38 cellular contexts compared by ENCODE assay signal in the genomic region with DNA sequence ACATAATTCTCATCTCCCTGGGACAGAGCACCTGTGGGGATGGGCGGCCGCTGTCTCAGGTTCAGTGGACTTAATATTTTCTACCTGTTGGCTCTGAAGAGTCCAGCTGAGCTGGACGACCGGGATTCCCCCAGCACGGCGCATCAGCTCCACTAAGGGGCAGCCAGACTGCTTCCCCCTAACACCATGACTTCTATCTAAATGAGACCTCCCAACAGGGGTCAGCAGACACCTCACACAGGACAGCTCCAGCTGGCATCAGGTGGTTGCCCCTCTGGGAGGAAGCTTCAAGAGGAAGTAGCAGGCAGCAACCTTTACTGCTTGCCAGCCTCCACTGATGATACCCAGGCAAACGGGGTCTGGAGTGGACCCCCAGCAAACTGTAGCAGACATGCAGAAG.
"Had no signal": no experiment of that assay in that cellular context is flagged by ENCODE, and none has a peak within 500 bp of the region (broad histone marks: within the 10 kb centered on the region; RNA-seq: fewer than 3 reads in every experiment).

No MANE protein-coding gene starts in this region.

- H3K27ac Mint-ChIP-seq: activated CD4-positive, alpha-beta memory T cell treated with anti-CD3 and anti-CD28 coated beads, Interleukin-2, amount 10 ng/mL, durations not matched to agents 7 days and 5 days; activated CD4-positive, alpha-beta T cell treated with anti-CD3 and anti-CD28 coated beads for 36 hours; activated CD4-positive, alpha-beta T cell treated with anti-CD3 and anti-CD28 coated beads, Interleukin-2, amount 10 ng/mL, durations not matched to agents 7 days and 5 days; activated CD8-positive, alpha-beta memory T cell treated with anti-CD3 and anti-CD28 coated beads, Interleukin-2, amount 10 ng/mL, durations not matched to agents 7 days and 5 days; activated CD8-positive, alpha-beta T cell treated with anti-CD3 and anti-CD28 coated beads, Interleukin-2, amount 10 ng/mL, durations not matched to agents 7 days and 5 days; activated naive CD4-positive, alpha-beta T cell treated with anti-CD3 and anti-CD28 coated beads, Interleukin-2, amount 10 ng/mL, durations not matched to agents 7 days and 5 days; activated naive CD4-positive, alpha-beta T cell treated with anti-CD3 and anti-CD28 coated beads, Interleukin-2, amount 50 U/mL, for 24 hours; activated naive CD8-positive, alpha-beta T cell; activated naive CD8-positive, alpha-beta T cell treated with anti-CD3 and anti-CD28 coated beads, Interleukin-2, amount 10 ng/mL, durations not matched to agents 7 days and 5 days; activated naive CD8-positive, alpha-beta T cell treated with anti-CD3 and anti-CD28 coated beads, Interleukin-2, amount 50 U/mL, for 24 hours; activated T-cell treated with anti-CD3 and anti-CD28 coated beads, Interleukin-2, amount 50 U/mL, for 24 hours; activated T-helper 2 cell treated with anti-CD3 and anti-CD28 coated beads, Interferon-gamma antibody, Interleukin-2, Interleukin-4, amounts not matched to agents 10 μg/mL and 5 μg/mL and 100 μg/mL, durations not matched to agents 14 hours and 24 hours and 36 hours; T-helper 1 cell treated with Interleukin-12 subunit alpha and Interleukin-12 subunit beta and Interleukin-4 antibody, amounts not matched to agents 30 μg/mL and 1 μg/mL, for 36 hours; T-helper 2 cell treated with Interferon-gamma antibody and Interleukin-4, amounts not matched to agents 5 μg/mL and 100 μg/mL, for 36 hours had no signal

- H3K4me1 Mint-ChIP-seq: activated CD4-positive, alpha-beta memory T cell treated with anti-CD3 and anti-CD28 coated beads, Interleukin-2, amount 10 ng/mL, durations not matched to agents 7 days and 5 days; activated CD4-positive, alpha-beta T cell treated with anti-CD3 and anti-CD28 coated beads for 36 hours; activated CD4-positive, alpha-beta T cell treated with anti-CD3 and anti-CD28 coated beads, Interleukin-2, amount 10 ng/mL, durations not matched to agents 7 days and 5 days; activated CD8-positive, alpha-beta memory T cell treated with anti-CD3 and anti-CD28 coated beads, Interleukin-2, amount 10 ng/mL, durations not matched to agents 7 days and 5 days; activated naive CD4-positive, alpha-beta T cell treated with anti-CD3 and anti-CD28 coated beads, Interleukin-2, amount 10 ng/mL, durations not matched to agents 7 days and 5 days; activated naive CD4-positive, alpha-beta T cell treated with anti-CD3 and anti-CD28 coated beads, Interleukin-2, amount 50 U/mL, for 24 hours; activated naive CD8-positive, alpha-beta T cell treated with anti-CD3 and anti-CD28 coated beads, Interleukin-2, amount 10 ng/mL, durations not matched to agents 7 days and 5 days; activated naive CD8-positive, alpha-beta T cell treated with anti-CD3 and anti-CD28 coated beads, Interleukin-2, amount 50 U/mL, for 24 hours had no signal

- H3K27me3 ChIP-seq: body of pancreas, brain microvascular endothelial cell, breast epithelium had no signal

- H3K36me3 ChIP-seq: brain microvascular endothelial cell, breast epithelium had no signal

- ATAC-seq: activated CD4-positive, alpha-beta T cell treated with anti-CD3 and anti-CD28 coated beads for 36 hours; activated CD4-positive, CD25-positive, alpha-beta regulatory T cell treated with anti-CD3 and anti-CD28 coated beads, Interleukin-2, amount 50 U/mL, for 24 hours; activated CD8-positive, alpha-beta memory T cell treated with anti-CD3 and anti-CD28 coated beads, Interleukin-2, amount 10 ng/mL, durations not matched to agents 7 days and 5 days; activated CD8-positive, alpha-beta T cell treated with anti-CD3 and anti-CD28 coated beads, Interleukin-2, amount 10 ng/mL, durations not matched to agents 7 days and 5 days; body of pancreas had no signal

- H3K4me1 ChIP-seq: body of pancreas, breast epithelium had no signal

- H3K27me3 Mint-ChIP-seq: activated CD4-positive, alpha-beta memory T cell treated with anti-CD3 and anti-CD28 coated beads, Interleukin-2, amount 10 ng/mL, durations not matched to agents 7 days and 5 days; activated CD4-positive, alpha-beta T cell treated with anti-CD3 and anti-CD28 coated beads for 36 hours; activated CD4-positive, alpha-beta T cell treated with anti-CD3 and anti-CD28 coated beads, Interleukin-2, amount 10 ng/mL, durations not matched to agents 7 days and 5 days; activated CD8-positive, alpha-beta memory T cell treated with anti-CD3 and anti-CD28 coated beads, Interleukin-2, amount 10 ng/mL, durations not matched to agents 7 days and 5 days; activated naive CD4-positive, alpha-beta T cell treated with anti-CD3 and anti-CD28 coated beads, Interleukin-2, amount 10 ng/mL, durations not matched to agents 7 days and 5 days; activated naive CD4-positive, alpha-beta T cell treated with anti-CD3 and anti-CD28 coated beads, Interleukin-2, amount 50 U/mL, for 24 hours; activated naive CD8-positive, alpha-beta T cell; activated naive CD8-positive, alpha-beta T cell treated with anti-CD3 and anti-CD28 coated beads, Interleukin-2, amount 10 ng/mL, durations not matched to agents 7 days and 5 days; activated naive CD8-positive, alpha-beta T cell treated with anti-CD3 and anti-CD28 coated beads, Interleukin-2, amount 50 U/mL, for 24 hours had no signal

- FAIRE-seq: astrocyte, TTC549 had no signal

- DNase-seq: activated CD4-positive, alpha-beta memory T cell treated with anti-CD3 and anti-CD28 coated beads, Interleukin-2, amount 10 ng/mL, durations not matched to agents 7 days and 5 days; activated CD4-positive, alpha-beta T cell treated with anti-CD3 and anti-CD28 coated beads for 1 hour; activated CD4-positive, alpha-beta T cell treated with anti-CD3 and anti-CD28 coated beads for 36 hours; activated CD4-positive, alpha-beta T cell treated with anti-CD3 and anti-CD28 coated beads for 48 hours; activated CD4-positive, alpha-beta T cell treated with anti-CD3 and anti-CD28 coated beads, Interleukin-2, amount 10 ng/mL, durations not matched to agents 7 days and 5 days; activated CD4-positive, alpha-beta T cell treated with anti-CD3 and anti-CD28 coated beads, Interleukin-2, amount 50 U/mL, for 48 hours; activated CD4-positive, CD25-positive, alpha-beta regulatory T cell; activated CD8-positive, alpha-beta memory T cell treated with anti-CD3 and anti-CD28 coated beads for 24 hours; activated CD8-positive, alpha-beta memory T cell treated with anti-CD3 and anti-CD28 coated beads, Interleukin-2, amount 10 ng/mL, durations not matched to agents 7 days and 5 days; activated CD8-positive, alpha-beta memory T cell treated with anti-CD3 and anti-CD28 coated beads, Interleukin-2, amount 50 U/mL, for 48 hours; activated CD8-positive, alpha-beta T cell treated with anti-CD3 and anti-CD28 coated beads, Interleukin-2, amount 10 ng/mL, durations not matched to agents 7 days and 5 days; activated effector memory CD4-positive, alpha-beta T cell treated with Interleukin-2 at 50 U/mL for 16 hours; activated gamma-delta T cell; activated naive CD4-positive, alpha-beta T cell treated with anti-CD3 and anti-CD28 coated beads, Interleukin-2, amount 10 ng/mL, durations not matched to agents 7 days and 5 days; activated naive CD4-positive, alpha-beta T cell treated with Interleukin-2 at 50 U/mL for 16 hours; activated naive CD8-positive, alpha-beta T cell treated with anti-CD3 and anti-CD28 coated beads, Interleukin-2, amount 10 ng/mL, durations not matched to agents 7 days and 5 days; activated naive CD8-positive, alpha-beta T cell treated with anti-CD3 and anti-CD28 coated beads, Interleukin-2, amount 50 U/mL, for 24 hours; activated T-cell treated with anti-CD3 and anti-CD28 coated beads, Interleukin-2, amount 50 U/mL, for 24 hours; activated T-cell treated with anti-CD3 and anti-CD28 coated beads, Interleukin-2, amount 50 U/mL, for 48 hours; amygdala; anterior cingulate cortex; body of pancreas; brain microvascular endothelial cell; central memory CD4-positive, alpha-beta T cell; SW 1271; T-helper 1 cell; T-helper 2 cell; T-helper 9 cell had no signal

- H3K4me3 ChIP-seq: body of pancreas, breast epithelium had no signal

- H3K4me3 Mint-ChIP-seq: activated CD4-positive, alpha-beta memory T cell treated with anti-CD3 and anti-CD28 coated beads, Interleukin-2, amount 10 ng/mL, durations not matched to agents 7 days and 5 days; activated CD4-positive, alpha-beta T cell treated with anti-CD3 and anti-CD28 coated beads for 36 hours; activated CD4-positive, alpha-beta T cell treated with anti-CD3 and anti-CD28 coated beads, Interleukin-2, amount 10 ng/mL, durations not matched to agents 7 days and 5 days; activated CD8-positive, alpha-beta memory T cell treated with anti-CD3 and anti-CD28 coated beads, Interleukin-2, amount 10 ng/mL, durations not matched to agents 7 days and 5 days; activated CD8-positive, alpha-beta T cell treated with anti-CD3 and anti-CD28 coated beads, Interleukin-2, amount 10 ng/mL, durations not matched to agents 7 days and 5 days; activated naive CD4-positive, alpha-beta T cell treated with anti-CD3 and anti-CD28 coated beads, Interleukin-2, amount 10 ng/mL, durations not matched to agents 7 days and 5 days; activated naive CD4-positive, alpha-beta T cell treated with anti-CD3 and anti-CD28 coated beads, Interleukin-2, amount 50 U/mL, for 24 hours; activated naive CD8-positive, alpha-beta T cell; activated naive CD8-positive, alpha-beta T cell treated with anti-CD3 and anti-CD28 coated beads, Interleukin-2, amount 10 ng/mL, durations not matched to agents 7 days and 5 days; activated naive CD8-positive, alpha-beta T cell treated with anti-CD3 and anti-CD28 coated beads, Interleukin-2, amount 50 U/mL, for 24 hours; activated T-cell treated with anti-CD3 and anti-CD28 coated beads, Interleukin-2, amount 50 U/mL, for 24 hours; T-helper 1 cell treated with Interleukin-12 subunit alpha and Interleukin-12 subunit beta and Interleukin-4 antibody, amounts not matched to agents 30 μg/mL and 1 μg/mL, for 36 hours; T-helper 2 cell treated with Interferon-gamma antibody and Interleukin-4, amounts not matched to agents 5 μg/mL and 100 μg/mL, for 36 hours had no signal

- H3K27ac ChIP-seq: body of pancreas, brain microvascular endothelial cell, breast epithelium, VCaP had no signal

- H3K36me3 Mint-ChIP-seq: activated CD8-positive, alpha-beta memory T cell treated with anti-CD3 and anti-CD28 coated beads, Interleukin-2, amount 10 ng/mL, durations not matched to agents 7 days and 5 days; activated naive CD4-positive, alpha-beta T cell treated with anti-CD3 and anti-CD28 coated beads, Interleukin-2, amount 10 ng/mL, durations not matched to agents 7 days and 5 days; activated naive CD4-positive, alpha-beta T cell treated with anti-CD3 and anti-CD28 coated beads, Interleukin-2, amount 50 U/mL, for 24 hours; activated naive CD8-positive, alpha-beta T cell; activated naive CD8-positive, alpha-beta T cell treated with anti-CD3 and anti-CD28 coated beads, Interleukin-2, amount 10 ng/mL, durations not matched to agents 7 days and 5 days had no signal
